Comparison of ENCODE assay signal across 8 cellular contexts in genomic region chr19:10105241-10106099, GRCh38. TPM values are rescaled to one million over a fixed set of nuclear protein-coding genes. Genes with fewer than 3 reads are reported as not detected.
A peak's percentile ranks its signal among the peaks of the same experiment; 100 is the strongest.
DNase-seq lines count a peak whose midpoint lies in the region; ATAC-seq lines count a peak whose summit lies in the region.

No MANE protein-coding gene starts in this region.

- H3K4me3 Mint-ChIP-seq in activated CD8-positive, alpha-beta T cell treated with anti-CD3 and anti-CD28 coated beads, Interleukin-2, amount 10 ng/mL, durations not matched to agents 7 days and 5 days, result peak overlapping the region; percentile 84

- H3K9ac ChIP-seq in iPS-20b (ENCODE audit: low read depth, low read length), result peak overlapping the region; percentile 96; the same call in 1 of the 2 replicates

- H3K27me3 Mint-ChIP-seq in activated CD8-positive, alpha-beta T cell treated with anti-CD3 and anti-CD28 coated beads, Interleukin-2, amount 10 ng/mL, durations not matched to agents 7 days and 5 days (ENCODE audit: low read depth), result no peaks in the 10 kb centered on the region

- H3K36me3 ChIP-seq in iPS-20b (ENCODE audit: insufficient read depth, low read depth, low read length), result peaks cover 34% of the 10 kb centered on the region

- no peaks in the 10 kb centered on the region for H3K27me3 ChIP-seq in iPS-20b (ENCODE audit: insufficient read depth, low read length)

- peak overlapping the region; percentile 96 for H3K27ac Mint-ChIP-seq in activated CD8-positive, alpha-beta T cell treated with anti-CD3 and anti-CD28 coated beads, Interleukin-2, amount 10 ng/mL, durations not matched to agents 7 days and 5 days

- CTCF ChIA-PET in activated CD8-positive, alpha-beta T cell treated with anti-CD3 and anti-CD28 coated beads, Interleukin-2, amount 10 ng/mL, durations not matched to agents 7 days and 5 days (lab: Charles Lee), result interaction anchor here (0.8 to 11.3 kb wide), 5 partner anchors 7 to 318 kb away, joined by 3 to 135 read pairs (median 4); partner anchors contain the start of gene EIF3G

- no peaks in the 10 kb centered on the region for H3K9me3 ChIP-seq in iPS-20b (ENCODE audit: insufficient read depth, low read depth, low read length)

- no peaks in the 10 kb centered on the region for H3K9me3 Mint-ChIP-seq in activated CD8-positive, alpha-beta T cell treated with anti-CD3 and anti-CD28 coated beads, Interleukin-2, amount 10 ng/mL, durations not matched to agents 7 days and 5 days (ENCODE audit: insufficient read depth)

- peaks cover 76% of the 10 kb centered on the region for H3K4me1 Mint-ChIP-seq in activated CD8-positive, alpha-beta T cell treated with anti-CD3 and anti-CD28 coated beads, Interleukin-2, amount 10 ng/mL, durations not matched to agents 7 days and 5 days (ENCODE audit: low read depth)

- POLR2A ChIA-PET in activated CD8-positive, alpha-beta T cell treated with anti-CD3 and anti-CD28 coated beads, Interleukin-2, amount 10 ng/mL, durations not matched to agents 7 days and 5 days (lab: Charles Lee), result interaction anchor here (0.6 to 9.4 kb wide), 4 partner anchors 9 to 89 kb away, joined by 3 to 92 read pairs (median 16); partner anchors contain the start of gene EIF3G

- ATAC-seq in GM19324 (IDR thresholded peaks at IDR 0.05; ENCODE audit: low FRiP score, unreplicated experiment) (peak; percentile 15), HG03575 (IDR thresholded peaks at IDR 0.05; ENCODE audit: extremely low read depth, insufficient number of reproducible peaks, low FRiP score, unreplicated experiment) (peak; percentile 15), GM18520 (IDR thresholded peaks at IDR 0.05; ENCODE audit: unreplicated experiment) (no peak)
- peak; percentile 31 for ATAC-seq in activated CD8-positive, alpha-beta T cell treated with anti-CD3 and anti-CD28 coated beads, Interleukin-2, amount 10 ng/mL, durations not matched to agents 7 days and 5 days

- DNase-seq in activated CD8-positive, alpha-beta T cell treated with anti-CD3 and anti-CD28 coated beads, Interleukin-2, amount 10 ng/mL, durations not matched to agents 7 days and 5 days, result peak; percentile 82
- DNase-seq in stimulated activated CD8-positive, alpha-beta memory T cell treated with anti-CD3 and anti-CD28 coated beads, Interleukin-15, amount 100 ng/mL, for 48 hours (ENCODE audit: low read depth in 2 of 2), result peak; percentile 79 to 85
- no peak for DNase-seq in NCI-H1417 (lab: John Stamatoyannopoulos, UW)
- no peak for DNase-seq in caudate nucleus (lab: John Stamatoyannopoulos, UW)

- H3K36me3 Mint-ChIP-seq in activated CD8-positive, alpha-beta T cell treated with anti-CD3 and anti-CD28 coated beads, Interleukin-2, amount 10 ng/mL, durations not matched to agents 7 days and 5 days (ENCODE audit: low read depth), result peaks cover 35% of the 10 kb centered on the region

- no peaks in the 10 kb centered on the region; the same call in 1 of the 2 replicates for H3K4me1 ChIP-seq in iPS-20b (ENCODE audit: insufficient read depth, low read length)

- H3K27ac ChIP-seq in iPS-20b (ENCODE audit: low read length), result no peak overlapping the region
- no peak overlapping the region for H3K27ac ChIP-seq in caudate nucleus (ENCODE audit: low read depth, low read length)

- peak overlapping the region; percentile 98; the same call in 1 of the 2 replicates for H3K4me3 ChIP-seq in iPS-20b (ENCODE audit: low read length)

RNA-seq across cellular contexts. Expression of gene PPAN, which starts 0.7 kb away (rescaled TPM):
- total RNA-seq in activated CD8-positive, alpha-beta T cell treated with anti-CD3 and anti-CD28 coated beads, Interleukin-2, amount 10 ng/mL, durations not matched to agents 7 days and 5 days, result 100 to 1,000 TPM; 107 to 121 TPM

RNA-seq across cellular contexts. Expression of gene ANGPTL6, which starts 3.0 kb away (rescaled TPM):
- 1 to 10 TPM; 3.7 to 3.9 TPM for total RNA-seq in activated CD8-positive, alpha-beta T cell treated with anti-CD3 and anti-CD28 coated beads, Interleukin-2, amount 10 ng/mL, durations not matched to agents 7 days and 5 days

RNA-seq across cellular contexts. Expression of gene P2RY11, which starts 6.0 kb away (rescaled TPM):
- total RNA-seq in activated CD8-positive, alpha-beta T cell treated with anti-CD3 and anti-CD28 coated beads, Interleukin-2, amount 10 ng/mL, durations not matched to agents 7 days and 5 days, result 10 to 100 TPM; 50.4 to 53.6 TPM

RNA-seq across cellular contexts. Expression of gene EIF3G, which starts 14.2 kb away (rescaled TPM):
- 100 to 1,000 TPM; 229 to 241 TPM for total RNA-seq in activated CD8-positive, alpha-beta T cell treated with anti-CD3 and anti-CD28 coated beads, Interleukin-2, amount 10 ng/mL, durations not matched to agents 7 days and 5 days

RNA-seq across cellular contexts. Expression of gene SHFL, which starts 19.4 kb away (rescaled TPM):
- 10 to 100 TPM; 81.2 to 89.5 TPM for total RNA-seq in activated CD8-positive, alpha-beta T cell treated with anti-CD3 and anti-CD28 coated beads, Interleukin-2, amount 10 ng/mL, durations not matched to agents 7 days and 5 days

Comparison
In these comparisons a context has a peak if more than half of its experiments do, and no peak if none do; other contexts are left out.
1. DNase-seq: peak in activated CD8-positive, alpha-beta T cell treated with anti-CD3 and anti-CD28 coated beads, Interleukin-2, amount 10 ng/mL, durations not matched to agents 7 days and 5 days (single experiment) and stimulated activated CD8-positive, alpha-beta memory T cell treated with anti-CD3 and anti-CD28 coated beads, Interleukin-15, amount 100 ng/mL, for 48 hours (2 of 2); none in NCI-H1417 (0 of 3) and caudate nucleus (0 of 61).